In genomic region chr19:10364644-10365043, GRCh38 we compare ENCODE assay signal across 19 cellular contexts. TPM values are rescaled to one million over a fixed set of nuclear protein-coding genes. Genes with fewer than 3 reads are reported as not detected.
DNase-seq lines count a peak whose midpoint lies in the region; ATAC-seq, FAIRE-seq and TF ChIP-seq lines count a peak whose summit lies in the region.
"Had no signal": no experiment of that assay in that cellular context is flagged by ENCODE, and none has a peak within 500 bp of the region (broad histone marks: within the 10 kb centered on the region; RNA-seq: fewer than 3 reads in every experiment).

No MANE protein-coding gene starts in this region.

- DNase-seq in heart left ventricle (no peak), left ventricle myocardium inferior (no peak), K562 (ENCODE audit: extremely low read depth in 1 of 4, low spot score in 3 of 4) (peak in 1 of 4 experiments; percentile 11), left lobe of liver (ENCODE audit: low spot score) (peak; percentile 64), substantia nigra (lab: John Stamatoyannopoulos, UW) (peak in 45 of 49 donors; percentile 1 to 78 (median 45)), germinal center (ENCODE audit: low spot score) (no peak), NCI-H1048 (lab: John Stamatoyannopoulos, UW) (no peak)
- DNase-seq: BE2C; Calu3; CD8-positive, alpha-beta T cell; NCI-H1694 treated with DMSO at 0.1 percent for 48 hours; NCI-H2107; NCI-H510A; NCI-H748 treated with DMSO at 0.1 percent for 48 hours; SHP77 treated with DMSO at 0.1 percent for 48 hours had no signal

- H3K4me2 ChIP-seq in K562 (ENCODE audit: insufficient read depth, low read length), result no peak overlapping the region
- H3K4me2 ChIP-seq: GM23338 had no signal

- H3K9me1 ChIP-seq in K562 (ENCODE audit: control insufficient read depth, insufficient read depth, low read length), result no peaks in the 10 kb centered on the region

- no peaks in the 10 kb centered on the region for H3K4me1 ChIP-seq in heart left ventricle
- H3K4me1 ChIP-seq in left ventricle myocardium inferior, result no peaks in the 10 kb centered on the region
- peaks cover 0 to 17% of the 10 kb centered on the region in 2 experiments; a peak in 1 of 5 replicates for H3K4me1 ChIP-seq in K562 (replicated peaks in 1 of 2; ENCODE audit: control insufficient read depth in 2 of 2, insufficient read depth in 2 of 2, low read length in 2 of 2)
- H3K4me1 ChIP-seq: BE2C had no signal

- in situ Hi-C loops in K562 (cut with MboI), result no loop called here

- TF ChIP-seq EP300 in K562 (IDR thresholded peaks at IDR 0.05; ENCODE audit: low read length), result no peak

- no peak for TF ChIP-seq RAD21 in K562 (CRISPR knock-in tag; conservative IDR thresholded peaks at IDR 0.05 in 1 of 2, IDR thresholded peaks at IDR 0.05 in 1 of 2)

- BruUV-seq in K562 (replicated peaks; lab: Mats Ljungman, UMichigan), result no TSS peak

- no peak for TF ChIP-seq POLR2A in heart left ventricle (IDR thresholded peaks at IDR 0.05)
- TF ChIP-seq POLR2A in K562 (conservative IDR thresholded peaks at IDR 0.05), result no peak

- H3K27ac ChIP-seq in heart left ventricle, result no peak overlapping the region
- H3K27ac ChIP-seq in left ventricle myocardium inferior (replicated peaks), result no peak overlapping the region
- no peak overlapping the region for H3K27ac ChIP-seq in K562 (ENCODE audit: extremely low read depth, low read depth, low read length)
- H3K27ac ChIP-seq in substantia nigra (ENCODE audit: low read depth, low read length, poor library complexity, severe bottlenecking), result peak overlapping the region; percentile 51

- H3K79me2 ChIP-seq in K562 (ENCODE audit: control insufficient read depth, insufficient read depth, low read length), result no peaks in the 10 kb centered on the region

- H3K4me3 ChIP-seq in heart left ventricle (no peak overlapping the region), left ventricle myocardium inferior (no peak overlapping the region), K562 (no peak overlapping the region)
- H3K4me3 ChIP-seq: GM12878, GM23338 had no signal

- no peaks in the 10 kb centered on the region for H4K20me1 ChIP-seq in K562 (replicated peaks; ENCODE audit: control insufficient read depth, insufficient read depth, low read length)

- no peak overlapping the region for H2AFZ ChIP-seq in K562 (ENCODE audit: low read depth, low read length)
- H2AFZ ChIP-seq: GM23338 had no signal

- peaks cover 3 to 98% (median 93%) of the 10 kb centered on the region in 9 donors for H3K36me3 ChIP-seq in heart left ventricle
- peaks cover 89% of the 10 kb centered on the region for H3K36me3 ChIP-seq in left ventricle myocardium inferior
- peaks cover 85% of the 10 kb centered on the region for H3K36me3 ChIP-seq in K562 (ENCODE audit: control insufficient read depth, insufficient read depth, low read length)

- POLR2A ChIA-PET in K562 (lab: Yijun Ruan, JAX), result interaction anchor here (0.6 kb wide), 1 partner anchor 75 kb away, joined by 3 read pairs; the partner anchor contains the start of gene ICAM5

- CTCF ChIA-PET in K562 (lab: Yijun Ruan, JAX; ENCODE audit: low intra/inter-chr PET ratio), result no interaction called here

- no peak overlapping the region for H3K9ac ChIP-seq in K562 (ENCODE audit: insufficient read depth in 1 of 2, low read depth in 2 of 2, low read length in 2 of 2)

- FAIRE-seq in K562 (lab: Jason Lieb, UNC), result no peak
- FAIRE-seq: GM12878, GM19239 had no signal

- intact Hi-C loops in heart left ventricle (cut with DNase I), result loop anchor here in 1 of 10 donors (5.0 kb wide), 1 partner anchor 47 kb away; the partner anchor contains the start of gene FDX2
- intact Hi-C loops in left ventricle myocardium inferior (cut with micrococcal nuclease), result no loop called here
- intact Hi-C loops in K562 (cut with micrococcal nuclease), result no loop called here

- peak in 3 of 4 donors; percentile 19 to 54 (median 44) for ATAC-seq in heart left ventricle
- no peak for ATAC-seq in K562
- peak; percentile 76 for ATAC-seq in left lobe of liver
- no peak for ATAC-seq in HG03025 (IDR thresholded peaks at IDR 0.05; ENCODE audit: low FRiP score, unreplicated experiment)
- ATAC-seq: CD8-positive, alpha-beta T cell; GM12878; GM23338 had no signal

- no peak for TF ChIP-seq CTCF in heart left ventricle (IDR thresholded peaks at IDR 0.05)
- TF ChIP-seq CTCF in left ventricle myocardium inferior (IDR thresholded peaks at IDR 0.05; ENCODE audit: borderline replicate concordance), result no peak
- TF ChIP-seq CTCF in K562 (IDR thresholded peaks at IDR 0.05 in 2 of 3, conservative IDR thresholded peaks at IDR 0.05 in 1 of 3; ENCODE audit: insufficient read depth in 2 of 3, low read depth in 1 of 3, low read length in 3 of 3), result no peak

- WGBS in heart left ventricle, 4 donors, result 72 to 95% (median 73%) methylated on average over 11 to 19 of the region's 19 CpGs
- 94% methylated on average over 19 of the region's 19 CpGs for WGBS in K562 (ENCODE audit: insufficient coverage, low coverage, missing lambda C conversion rate)

- no peaks in the 10 kb centered on the region for H3K9me3 ChIP-seq in heart left ventricle
- no peaks in the 10 kb centered on the region for H3K9me3 ChIP-seq in left ventricle myocardium inferior (replicated peaks)
- no peaks in the 10 kb centered on the region for H3K9me3 ChIP-seq in K562 (replicated peaks; ENCODE audit: control insufficient read depth, insufficient read depth, low read depth, low read length)
- H3K9me3 ChIP-seq: BE2C had no signal

- no peaks in the 10 kb centered on the region for H3K27me3 ChIP-seq in heart left ventricle
- H3K27me3 ChIP-seq in left ventricle myocardium inferior (ENCODE audit: low read depth), result no peaks in the 10 kb centered on the region
- H3K27me3 ChIP-seq in K562 (ENCODE audit: control insufficient read depth in 2 of 2, insufficient read depth in 2 of 2, low read length in 2 of 2), result no peaks in the 10 kb centered on the region
- H3K27me3 ChIP-seq: BE2C had no signal

RNA-seq across cellular contexts. Expression of gene TYK2, which starts 15.7 kb away (rescaled TPM):
- 10 to 100 TPM; 37.7 to 86.3 (median 55.3) TPM for total RNA-seq in heart left ventricle
- polyA plus RNA-seq in heart left ventricle, result 100 to 1,000 TPM in 1 of 2 donors, 10 to 100 TPM in 1; 71.7 to 100 TPM
- total RNA-seq in left ventricle myocardium inferior, result 55.1 TPM
- total RNA-seq in K562 (2011; cell fraction: chromatin; rRNA removed; ENCODE audit: low replicate concordance), result 364 and 893 TPM in 2 replicates
- 386 and 391 TPM in 2 replicates for total RNA-seq in K562 (2011; cell fraction: nucleolus; rRNA removed)
- 314 and 336 TPM in 2 replicates for total RNA-seq in K562 (2011; cell fraction: nucleoplasm; rRNA removed)
- total RNA-seq in K562 (2014; rRNA removed), result 132 and 147 TPM in 2 replicates
- total RNA-seq in K562 (2014; rRNA removed; fragmentation: Illumina TruSeq; extraction: Trizol), result 56.6 and 57.5 TPM in 2 replicates
- 85.0 and 85.9 TPM in 2 replicates for total RNA-seq in K562 (2015; rRNA removed; fragmentation: Illumina TruSeq; extraction: Trizol)
- total RNA-seq in K562 (2021), result 123 and 144 TPM in 2 replicates
- polyA plus RNA-seq in K562 (2011; rRNA removed), result 51.9 and 75.4 TPM in 2 replicates
- 57.5 and 76.1 TPM in 2 replicates for polyA plus RNA-seq in K562 (2011; cell fraction: cytosol; rRNA removed)
- 548 and 794 TPM in 2 replicates for polyA plus RNA-seq in K562 (2011; cell fraction: nucleus; rRNA removed)
- 111 and 155 TPM in 2 replicates for polyA plus RNA-seq in K562 (2012)
- polyA plus RNA-seq in K562 (2014; fragmentation: Illumina TruSeq; extraction: Trizol), result 125 and 126 TPM in 2 replicates
- 10 to 100 TPM; 15.0 to 19.9 TPM for polyA plus RNA-seq in K562 (2014; fragmentation: Nextera tagmentation; extraction: Ambion mirVana)
- 174 and 182 TPM in 2 replicates for polyA plus RNA-seq in K562 (2014; rRNA removed)
- 14.0 and 30.4 TPM in 2 replicates for polyA minus RNA-seq in K562 (2011; rRNA and poly(A)+ RNA removed)
- 50.7 and 53.3 TPM in 2 replicates for polyA minus RNA-seq in K562 (2011; cell fraction: cytosol; rRNA and poly(A)+ RNA removed)
- 55.5 and 67.1 TPM in 2 replicates for polyA minus RNA-seq in K562 (2011; cell fraction: nucleus; rRNA and poly(A)+ RNA removed)
- total RNA-seq in left lobe of liver, result 78.8 TPM

RNA-seq across cellular contexts. Expression of gene ICAM3, which starts 25.2 kb away (rescaled TPM):
- total RNA-seq in heart left ventricle (10 to 100 TPM in 8 of 9 donors, 1 to 10 TPM in 1; 5.6 to 24.9 (median 18.3) TPM), left ventricle myocardium inferior (31.3 TPM), K562 (2014; rRNA removed) (28.6 and 33.1 TPM in 2 replicates), K562 (2014; rRNA removed; fragmentation: Illumina TruSeq; extraction: Trizol) (12.0 and 21.3 TPM in 2 replicates), K562 (2015; rRNA removed; fragmentation: Illumina TruSeq; extraction: Trizol) (27.8 TPM in 2 replicates), K562 (2021) (39.5 and 42.2 TPM in 2 replicates), left lobe of liver (38.6 TPM)
- polyA plus RNA-seq in heart left ventricle (10 to 100 TPM in 1 of 2 donors, 1 to 10 TPM in 1; 8.6 to 15.5 TPM), K562 (2011; rRNA removed) (24.2 and 25.2 TPM in 2 replicates), K562 (2014; fragmentation: Illumina TruSeq; extraction: Trizol) (21.4 and 22.2 TPM in 2 replicates), K562 (2014; fragmentation: Nextera tagmentation; extraction: Ambion mirVana) (10 to 100 TPM in 1 of 2 experiments, 1 to 10 TPM in 1; 6.5 to 10.8 TPM), K562 (2014; rRNA removed) (29.7 and 31.1 TPM in 2 replicates)
- 3.1 and 13.6 TPM in 2 replicates for total RNA-seq in K562 (2011; cell fraction: chromatin; rRNA removed; ENCODE audit: low replicate concordance)
- 13.3 and 15.5 TPM in 2 replicates for total RNA-seq in K562 (2011; cell fraction: nucleolus; rRNA removed)
- 8.9 and 10.7 TPM in 2 replicates for total RNA-seq in K562 (2011; cell fraction: nucleoplasm; rRNA removed)
- 24.7 and 48.2 TPM in 2 replicates for polyA plus RNA-seq in K562 (2011; cell fraction: cytosol; rRNA removed)
- 13.6 and 14.4 TPM in 2 replicates for polyA plus RNA-seq in K562 (2011; cell fraction: nucleus; rRNA removed)
- 15.9 and 42.8 TPM in 2 replicates for polyA plus RNA-seq in K562 (2012)
- polyA minus RNA-seq in K562 (2011; rRNA and poly(A)+ RNA removed), result 8.3 and 11.0 TPM in 2 replicates
- 18.0 and 18.9 TPM in 2 replicates for polyA minus RNA-seq in K562 (2011; cell fraction: cytosol; rRNA and poly(A)+ RNA removed)
- polyA minus RNA-seq in K562 (2011; cell fraction: nucleus; rRNA and poly(A)+ RNA removed), result 4.7 and 5.1 TPM in 2 replicates

RNA-seq across cellular contexts. Expression of gene RAVER1, which starts 31.3 kb away (rescaled TPM):
- total RNA-seq in heart left ventricle (10 to 100 TPM; 11.5 to 22.5 (median 14.0) TPM), left ventricle myocardium inferior (11.1 TPM), K562 (2014; rRNA removed) (30.1 and 45.1 TPM in 2 replicates), K562 (2014; rRNA removed; fragmentation: Illumina TruSeq; extraction: Trizol) (2.3 and 2.8 TPM in 2 replicates), K562 (2015; rRNA removed; fragmentation: Illumina TruSeq; extraction: Trizol) (7.0 and 9.3 TPM in 2 replicates), K562 (2021) (112 and 113 TPM in 2 replicates), left lobe of liver (11.3 TPM)
- polyA plus RNA-seq in heart left ventricle (10 to 100 TPM in 1 of 2 donors, 1 to 10 TPM in 1; 5.9 to 17.2 TPM), K562 (2011; rRNA removed) (2.4 and 4.9 TPM in 2 replicates), K562 (2014; fragmentation: Illumina TruSeq; extraction: Trizol) (9.3 and 36.7 TPM in 2 replicates), K562 (2014; fragmentation: Nextera tagmentation; extraction: Ambion mirVana) (under 1 TPM; 0.06 to 0.08 TPM), K562 (2014; rRNA removed) (24.6 and 29.2 TPM in 2 replicates)
- 30.5 and 66.0 TPM in 2 replicates for total RNA-seq in K562 (2011; cell fraction: chromatin; rRNA removed; ENCODE audit: low replicate concordance)
- 39.2 and 46.7 TPM in 2 replicates for total RNA-seq in K562 (2011; cell fraction: nucleolus; rRNA removed)
- 28.3 and 42.4 TPM in 2 replicates for total RNA-seq in K562 (2011; cell fraction: nucleoplasm; rRNA removed)
- 3.4 and 9.5 TPM in 2 replicates for polyA plus RNA-seq in K562 (2011; cell fraction: cytosol; rRNA removed)
- polyA plus RNA-seq in K562 (2011; cell fraction: nucleus; rRNA removed), result 22.5 and 41.1 TPM in 2 replicates
- 39.6 and 39.8 TPM in 2 replicates for polyA plus RNA-seq in K562 (2012)
- 5.8 and 8.6 TPM in 2 replicates for polyA minus RNA-seq in K562 (2011; rRNA and poly(A)+ RNA removed)
- 41.5 and 55.1 TPM in 2 replicates for polyA minus RNA-seq in K562 (2011; cell fraction: cytosol; rRNA and poly(A)+ RNA removed)
- polyA minus RNA-seq in K562 (2011; cell fraction: nucleus; rRNA and poly(A)+ RNA removed), result 14.7 and 15.3 TPM in 2 replicates

RNA-seq across cellular contexts. Expression of gene CDC37, which starts 38.7 kb away (rescaled TPM):
- total RNA-seq in heart left ventricle (100 to 1,000 TPM; 108 to 189 (median 138) TPM), left ventricle myocardium inferior (142 TPM), K562 (2014; rRNA removed) (374 and 442 TPM in 2 replicates), K562 (2014; rRNA removed; fragmentation: Illumina TruSeq; extraction: Trizol) (92.4 and 108 TPM in 2 replicates), K562 (2015; rRNA removed; fragmentation: Illumina TruSeq; extraction: Trizol) (227 and 233 TPM in 2 replicates), K562 (2021) (220 and 242 TPM in 2 replicates), left lobe of liver (49.4 TPM)
- polyA plus RNA-seq in heart left ventricle (100 to 1,000 TPM; 199 to 282 TPM), K562 (2011; rRNA removed) (298 and 334 TPM in 2 replicates), K562 (2014; fragmentation: Illumina TruSeq; extraction: Trizol) (188 and 265 TPM in 2 replicates), K562 (2014; fragmentation: Nextera tagmentation; extraction: Ambion mirVana) (10 to 100 TPM in 1 of 2 experiments, 1 to 10 TPM in 1; 6.6 to 12.8 TPM), K562 (2014; rRNA removed) (481 and 538 TPM in 2 replicates)
- total RNA-seq in K562 (2011; cell fraction: chromatin; rRNA removed; ENCODE audit: low replicate concordance), result 143 and 313 TPM in 2 replicates
- total RNA-seq in K562 (2011; cell fraction: nucleolus; rRNA removed), result 204 and 248 TPM in 2 replicates
- total RNA-seq in K562 (2011; cell fraction: nucleoplasm; rRNA removed), result 196 and 198 TPM in 2 replicates
- polyA plus RNA-seq in K562 (2011; cell fraction: cytosol; rRNA removed), result 268 and 380 TPM in 2 replicates
- polyA plus RNA-seq in K562 (2011; cell fraction: nucleus; rRNA removed), result 1,074 and 1,365 TPM in 2 replicates
- 226 and 230 TPM in 2 replicates for polyA plus RNA-seq in K562 (2012)
- polyA minus RNA-seq in K562 (2011; rRNA and poly(A)+ RNA removed), result 76.0 and 124 TPM in 2 replicates
- polyA minus RNA-seq in K562 (2011; cell fraction: cytosol; rRNA and poly(A)+ RNA removed), result 83.3 and 94.9 TPM in 2 replicates
- polyA minus RNA-seq in K562 (2011; cell fraction: nucleus; rRNA and poly(A)+ RNA removed), result 51.0 and 68.2 TPM in 2 replicates

RNA-seq across cellular contexts. Expression of gene FDX2, which starts 48.8 kb away (rescaled TPM):
- total RNA-seq in heart left ventricle (10 to 100 TPM; 12.8 to 22.0 (median 16.6) TPM), left ventricle myocardium inferior (17.4 TPM), K562 (2014; rRNA removed) (47.0 and 59.4 TPM in 2 replicates), K562 (2014; rRNA removed; fragmentation: Illumina TruSeq; extraction: Trizol) (9.7 and 15.9 TPM in 2 replicates), K562 (2015; rRNA removed; fragmentation: Illumina TruSeq; extraction: Trizol) (28.9 and 29.7 TPM in 2 replicates), K562 (2021) (34.8 and 36.8 TPM in 2 replicates), left lobe of liver (11.0 TPM)
- polyA plus RNA-seq in heart left ventricle (10 to 100 TPM; 32.7 to 37.3 TPM), K562 (2011; rRNA removed) (22.3 and 33.3 TPM in 2 replicates), K562 (2014; fragmentation: Illumina TruSeq; extraction: Trizol) (47.2 and 55.3 TPM in 2 replicates), K562 (2014; fragmentation: Nextera tagmentation; extraction: Ambion mirVana) (1 to 10 TPM; 2.5 to 5.8 TPM), K562 (2014; rRNA removed) (49.2 and 49.8 TPM in 2 replicates)
- 10.6 and 53.0 TPM in 2 replicates for total RNA-seq in K562 (2011; cell fraction: chromatin; rRNA removed; ENCODE audit: low replicate concordance)
- 44.7 and 46.7 TPM in 2 replicates for total RNA-seq in K562 (2011; cell fraction: nucleolus; rRNA removed)
- 24.2 and 28.0 TPM in 2 replicates for total RNA-seq in K562 (2011; cell fraction: nucleoplasm; rRNA removed)
- polyA plus RNA-seq in K562 (2011; cell fraction: cytosol; rRNA removed), result 47.1 and 82.4 TPM in 2 replicates
- 33.5 and 61.9 TPM in 2 replicates for polyA plus RNA-seq in K562 (2011; cell fraction: nucleus; rRNA removed)
- polyA plus RNA-seq in K562 (2012), result 27.6 and 42.2 TPM in 2 replicates
- polyA minus RNA-seq in K562 (2011; rRNA and poly(A)+ RNA removed), result 4.9 and 9.2 TPM in 2 replicates
- polyA minus RNA-seq in K562 (2011; cell fraction: cytosol; rRNA and poly(A)+ RNA removed), result 14.3 and 14.5 TPM in 2 replicates
- 5.3 and 9.6 TPM in 2 replicates for polyA minus RNA-seq in K562 (2011; cell fraction: nucleus; rRNA and poly(A)+ RNA removed)

Comparison
In these comparisons a context has a peak if more than half of its experiments do, and no peak if none do; other contexts are left out.
1. ATAC-seq: peak in heart left ventricle (3 of 4) and left lobe of liver (single experiment); none in K562 (single experiment) and HG03025 (single experiment).
2. DNase-seq: peak in left lobe of liver (single experiment) and substantia nigra (45 of 49); none in heart left ventricle (0 of 5), left ventricle myocardium inferior (single experiment), germinal center (single experiment) and NCI-H1048 (single experiment).